1 cellular context compared by ENCODE assay signal in genomic region chr1:240122639-240123604, GRCh38.
A peak's percentile ranks its signal among the peaks of the same experiment; 100 is the strongest.
TF ChIP-seq lines count a peak whose summit lies in the region.

No MANE protein-coding gene starts in this region.

TF ChIP-seq in HEK293, 187 proteins besides CTCF, POLR2A, EP300 and RAD21 (continued from another document):
- TF ChIP-seq ZNF280D (tag by site-specific recombination; IDR thresholded peaks at IDR 0.05) = no peak
- no peak for TF ChIP-seq ZNF544 (tag by site-specific recombination; IDR thresholded peaks at IDR 0.05)
- no peak for TF ChIP-seq PRDM4 (tag by site-specific recombination; IDR thresholded peaks at IDR 0.05)
- no peak for TF ChIP-seq ZNF350 (tag by site-specific recombination; IDR thresholded peaks at IDR 0.05)
- TF ChIP-seq ZNF624 (tag by site-specific recombination; IDR thresholded peaks at IDR 0.05) = no peak
- TF ChIP-seq SETDB1 (IDR thresholded peaks at IDR 0.05; ENCODE audit: insufficient read length, low read length) = no peak
- no peak for TF ChIP-seq ZNF18 (tag by site-specific recombination; IDR thresholded peaks at IDR 0.05)
- no peak for TF ChIP-seq ZNF558 (tag by site-specific recombination; IDR thresholded peaks at IDR 0.05)
- TF ChIP-seq ZNF362 (tag by site-specific recombination; IDR thresholded peaks at IDR 0.05) = no peak
- TF ChIP-seq ZNF610 (tag by site-specific recombination; IDR thresholded peaks at IDR 0.05; ENCODE audit: borderline replicate concordance) = 0 out of 2 replicates have a peak, but pooled peaks have one; percentile 27
- no peak for TF ChIP-seq ZFP69B (tag by site-specific recombination; IDR thresholded peaks at IDR 0.05)
- TF ChIP-seq ZSCAN30 (tag by site-specific recombination; IDR thresholded peaks at IDR 0.05) = peak; percentile 65
- no peak for TF ChIP-seq ZBTB7A (tag by site-specific recombination; IDR thresholded peaks at IDR 0.05; ENCODE audit: low read depth)
- TF ChIP-seq ZNF529 (tag by site-specific recombination; IDR thresholded peaks at IDR 0.05; ENCODE audit: insufficient replicate concordance) = no peak
- TF ChIP-seq ZNF423 (tag by site-specific recombination; IDR thresholded peaks at IDR 0.05) = peak; percentile 60
- TF ChIP-seq ZNF292 (tag by site-specific recombination; IDR thresholded peaks at IDR 0.05; ENCODE audit: borderline replicate concordance, low read depth) = no peak
- TF ChIP-seq ZNF121 (tag by site-specific recombination; IDR thresholded peaks at IDR 0.05) = peak; percentile 97
- no peak for TF ChIP-seq ZNF664 (tag by site-specific recombination; IDR thresholded peaks at IDR 0.05)
- TF ChIP-seq SCRT2 (tag by site-specific recombination; IDR thresholded peaks at IDR 0.05) = no peak
- no peak for TF ChIP-seq ZBTB8A (tag by site-specific recombination; IDR thresholded peaks at IDR 0.05)
- peak; percentile 85 for TF ChIP-seq GLIS1 (tag by site-specific recombination; IDR thresholded peaks at IDR 0.05)
- peak; percentile 57 for TF ChIP-seq ZNF600 (tag by site-specific recombination; IDR thresholded peaks at IDR 0.05)
- no peak for TF ChIP-seq ZNF138 (tag by site-specific recombination; IDR thresholded peaks at IDR 0.05; ENCODE audit: borderline replicate concordance)
- TF ChIP-seq ZBTB44 (tag by site-specific recombination; IDR thresholded peaks at IDR 0.05) = no peak
- no peak for TF ChIP-seq ZSCAN16 (tag by site-specific recombination; IDR thresholded peaks at IDR 0.05)
- TF ChIP-seq ZBTB17 (tag by site-specific recombination; IDR thresholded peaks at IDR 0.05) = peak; percentile 89
- no peak for TF ChIP-seq ZNF2 (tag by site-specific recombination; IDR thresholded peaks at IDR 0.05)
- TF ChIP-seq ZNF501 (tag by site-specific recombination; IDR thresholded peaks at IDR 0.05) = no peak
- no peak for TF ChIP-seq YY1 (tag by site-specific recombination; IDR thresholded peaks at IDR 0.05)
- no peak for TF ChIP-seq ZBTB20 (tag by site-specific recombination; IDR thresholded peaks at IDR 0.05)
- TF ChIP-seq ZNF184 (tag by site-specific recombination; IDR thresholded peaks at IDR 0.05) = no peak
- no peak for TF ChIP-seq GLI4 (tag by site-specific recombination; IDR thresholded peaks at IDR 0.05)
- no peak for TF ChIP-seq ZNF174 (tag by site-specific recombination; IDR thresholded peaks at IDR 0.05)
- no peak for TF ChIP-seq TSHZ1 (tag by site-specific recombination; IDR thresholded peaks at IDR 0.05; ENCODE audit: borderline replicate concordance)
- no peak for TF ChIP-seq ZNF214 (tag by site-specific recombination; IDR thresholded peaks at IDR 0.05; ENCODE audit: borderline replicate concordance)
- no peak for TF ChIP-seq ZNF169 (tag by site-specific recombination; IDR thresholded peaks at IDR 0.05)
